ENCODE assay signal across 8 cellular contexts in the genomic region with DNA sequence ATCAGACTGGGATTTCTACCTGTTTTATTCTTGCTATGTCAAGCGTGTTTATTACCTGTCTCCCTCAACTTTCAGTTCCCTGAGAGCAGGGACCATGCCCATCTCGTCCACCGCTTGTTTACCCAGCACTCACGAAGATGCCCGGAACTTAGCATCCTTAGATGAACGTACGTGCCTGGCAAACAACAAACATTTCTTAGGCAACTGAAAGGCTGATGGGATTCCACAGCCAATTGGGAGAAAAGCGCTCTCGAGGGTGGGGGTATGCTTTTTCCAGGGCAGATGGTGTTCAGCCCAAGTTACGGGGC. TPM values are rescaled to one million over a fixed set of nuclear protein-coding genes. Genes with fewer than 3 reads are reported as not detected.
DNase-seq lines count a peak whose midpoint lies in the region; ATAC-seq, FAIRE-seq and TF ChIP-seq lines count a peak whose summit lies in the region.

No MANE protein-coding gene starts in this region.

- peaks cover 27% of the 10 kb centered on the region for H3K36me3 Mint-ChIP-seq in activated CD4-positive, alpha-beta T cell treated with anti-CD3 and anti-CD28 coated beads for 36 hours (ENCODE audit: low read depth)
- H3K36me3 Mint-ChIP-seq in activated naive CD8-positive, alpha-beta T cell, result peaks cover 3% of the 10 kb centered on the region

- H3K27me3 Mint-ChIP-seq in activated CD4-positive, alpha-beta T cell treated with anti-CD3 and anti-CD28 coated beads for 36 hours, result no peaks in the 10 kb centered on the region
- H3K27me3 Mint-ChIP-seq in activated naive CD8-positive, alpha-beta T cell, result no peaks in the 10 kb centered on the region

- POLR2A ChIA-PET in activated CD4-positive, alpha-beta T cell treated with anti-CD3 and anti-CD28 coated beads for 36 hours (lab: Charles Lee), result no interaction called here

- H3K27ac ChIP-seq in kidney (ENCODE audit: low read depth in 2 of 2, low read length in 2 of 2) (peak overlapping the region; percentile 7 to 57), temporal lobe (ENCODE audit: low read depth, low read length) (peak overlapping the region; percentile 66)

- H3K9me3 Mint-ChIP-seq in activated CD4-positive, alpha-beta T cell treated with anti-CD3 and anti-CD28 coated beads for 36 hours (ENCODE audit: low read depth), result no peaks in the 10 kb centered on the region
- no peaks in the 10 kb centered on the region for H3K9me3 Mint-ChIP-seq in activated naive CD8-positive, alpha-beta T cell (ENCODE audit: low read depth)

- peak overlapping the region; percentile 84 to 90 for H3K9ac ChIP-seq in kidney (ENCODE audit: low read length in 2 of 2)

- no peak for TF ChIP-seq CTCF in kidney (IDR thresholded peaks at IDR 0.05; ENCODE audit: borderline replicate concordance, extremely low read depth, insufficient read depth)

- peaks cover 34% of the 10 kb centered on the region for H3K4me1 Mint-ChIP-seq in activated CD4-positive, alpha-beta T cell treated with anti-CD3 and anti-CD28 coated beads for 36 hours
- H3K4me1 Mint-ChIP-seq in activated naive CD8-positive, alpha-beta T cell (ENCODE audit: low read depth), result peaks cover 34% of the 10 kb centered on the region

- H3K9me3 ChIP-seq in kidney (ENCODE audit: control insufficient read depth in 1 of 2, low read length in 2 of 2), result no peaks in the 10 kb centered on the region

- CTCF ChIA-PET in activated CD4-positive, alpha-beta T cell treated with anti-CD3 and anti-CD28 coated beads for 36 hours (lab: Charles Lee), result no interaction called here

- intact Hi-C loops in activated CD4-positive, alpha-beta T cell treated with anti-CD3 and anti-CD28 coated beads for 36 hours (cut with DNase I, micrococcal nuclease), result loop anchor here in 1 of 2 experiments (1.0 to 2.0 kb wide), 4 partner anchors 71 to 401 kb away; a partner anchor contains a TSS
- intact Hi-C loops in kidney (cut with DNase I), result no loop called here

- peaks cover 12 to 18% of the 10 kb centered on the region in 2 donors for H3K4me1 ChIP-seq in kidney (ENCODE audit: control insufficient read depth in 1 of 2, insufficient read depth in 1 of 2, low read depth in 1 of 2, low read length in 2 of 2)

- no peak for FAIRE-seq in kidney (lab: Jason Lieb, UNC)

- DNase-seq in activated CD4-positive, alpha-beta T cell treated with anti-CD3 and anti-CD28 coated beads for 36 hours, result no peak
- DNase-seq in activated CD4-positive, alpha-beta T cell treated with anti-CD3 and anti-CD28 coated beads, Interleukin-2, amount 50 U/mL, for 4 hours, result no peak
- DNase-seq in kidney (no peak), T1000 (lab: John Stamatoyannopoulos, UW) (no peak), Ammon's horn (ENCODE audit: low spot score) (no peak), GF-D8 (lab: John Stamatoyannopoulos, UW) (no peak)

- H3K36me3 ChIP-seq in kidney (ENCODE audit: control insufficient read depth in 1 of 2, insufficient read depth in 2 of 2, low read length in 2 of 2), result peaks cover 4 to 6% of the 10 kb centered on the region in 2 donors

- peak overlapping the region; percentile 98 for H3K4me3 Mint-ChIP-seq in activated CD4-positive, alpha-beta T cell treated with anti-CD3 and anti-CD28 coated beads for 36 hours
- peak overlapping the region; percentile 93 for H3K4me3 Mint-ChIP-seq in activated naive CD8-positive, alpha-beta T cell

- H3K4me3 ChIP-seq in kidney (ENCODE audit: low read length in 2 of 2), result peak overlapping the region; percentile 67 to 76

- no peak for ATAC-seq in activated CD4-positive, alpha-beta T cell treated with anti-CD3 and anti-CD28 coated beads for 36 hours

- H3K27ac Mint-ChIP-seq in activated CD4-positive, alpha-beta T cell treated with anti-CD3 and anti-CD28 coated beads for 36 hours, result peak overlapping the region; percentile 95
- H3K27ac Mint-ChIP-seq in activated naive CD8-positive, alpha-beta T cell, result peak overlapping the region; percentile 90

RNA-seq across cellular contexts. Expression of a gene that starts 0.4 kb away (rescaled TPM):
- 10 to 100 TPM; 20.7 to 27.3 TPM for total RNA-seq in activated CD4-positive, alpha-beta T cell treated with anti-CD3 and anti-CD28 coated beads for 36 hours
- total RNA-seq in kidney (45.2 TPM), temporal lobe (11.3 TPM)
- 15.6 TPM for polyA plus RNA-seq in kidney (ENCODE audit: insufficient read depth, low read depth, low replicate concordance)

RNA-seq across cellular contexts. Expression of a gene that starts 4.9 kb away (rescaled TPM):
- total RNA-seq in activated CD4-positive, alpha-beta T cell treated with anti-CD3 and anti-CD28 coated beads for 36 hours, result 10 to 100 TPM; 48.4 to 49.0 TPM
- total RNA-seq in kidney (30.8 TPM), temporal lobe (20.7 TPM)
- polyA plus RNA-seq in kidney (ENCODE audit: insufficient read depth, low read depth, low replicate concordance), result 22.5 TPM

RNA-seq across cellular contexts. Expression of a gene that starts 16.6 kb away (rescaled TPM):
- total RNA-seq in activated CD4-positive, alpha-beta T cell treated with anti-CD3 and anti-CD28 coated beads for 36 hours, result 1 to 10 TPM; 4.1 to 4.8 TPM
- total RNA-seq in kidney (52.5 TPM), temporal lobe (85.1 TPM)
- polyA plus RNA-seq in kidney (ENCODE audit: insufficient read depth, low read depth, low replicate concordance), result 46.4 TPM

RNA-seq across cellular contexts. Expression of a gene that starts 21.6 kb away (rescaled TPM):
- total RNA-seq in activated CD4-positive, alpha-beta T cell treated with anti-CD3 and anti-CD28 coated beads for 36 hours, result not detected
- total RNA-seq in kidney, result not detected
- not detected for polyA plus RNA-seq in kidney (ENCODE audit: insufficient read depth, low read depth, low replicate concordance)
- total RNA-seq in temporal lobe, result not detected

RNA-seq across cellular contexts. Expression of a gene that starts 44.9 kb away (rescaled TPM):
- total RNA-seq in activated CD4-positive, alpha-beta T cell treated with anti-CD3 and anti-CD28 coated beads for 36 hours, result not detected
- total RNA-seq in kidney, result not detected
- 0.22 TPM for polyA plus RNA-seq in kidney (ENCODE audit: insufficient read depth, low read depth, low replicate concordance)
- total RNA-seq in temporal lobe, result not detected
